In the genomic region with DNA sequence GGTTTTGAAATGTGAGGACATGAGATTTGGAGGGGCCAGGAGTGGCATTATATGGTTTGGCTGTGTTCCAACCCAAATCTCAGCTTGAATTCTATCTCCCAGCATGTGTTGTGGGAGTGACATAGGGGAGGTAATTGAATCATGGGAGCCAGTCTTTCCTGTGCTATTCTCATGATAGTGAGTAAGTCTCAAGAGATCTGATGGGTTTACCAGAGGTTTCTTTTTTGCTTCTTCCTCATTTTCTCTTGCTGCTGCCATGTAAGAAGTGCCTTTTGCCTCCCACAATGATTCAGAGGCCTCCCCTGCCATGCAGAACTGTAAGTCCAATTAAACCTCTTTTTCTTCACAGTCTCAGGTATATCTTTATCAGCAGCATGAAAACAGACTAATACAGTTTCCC, we compare ENCODE assay signal across 20 cellular contexts. TPM values are rescaled to one million over a fixed set of nuclear protein-coding genes. Genes with fewer than 3 reads are reported as not detected.
"Had no signal": no experiment of that assay in that cellular context is flagged by ENCODE, and none has a peak within 500 bp of the region (broad histone marks: within the 10 kb centered on the region; RNA-seq: fewer than 3 reads in every experiment).

No MANE protein-coding gene starts in this region.

RNA-seq across cellular contexts. Expression of gene OR13C9, which starts 8.0 kb away (rescaled TPM):
- total RNA-seq: colonic mucosa; dermis microvascular lymphatic vessel endothelial cell; endodermal cell; esophagus mucosa; esophagus squamous epithelium; gastrocnemius medialis; glomerular endothelial cell; heart right ventricle; kidney epithelial cell; left cardiac atrium; left lung; left ventricle myocardium superior; lower leg skin; lower lobe of right lung; lung microvascular endothelial cell; mesenteric fat pad; mesothelial cell of epicardium; mucosa of descending colon; naive thymus-derived CD4-positive, alpha-beta T cell had no signal
- polyA plus RNA-seq: heart right ventricle; keratinocyte; naive thymus-derived CD4-positive, alpha-beta T cell had no signal

RNA-seq across cellular contexts. Expression of gene OR13C2, which starts 20.5 kb away (rescaled TPM):
- total RNA-seq: colonic mucosa; dermis microvascular lymphatic vessel endothelial cell; endodermal cell; esophagus mucosa; esophagus squamous epithelium; gastrocnemius medialis; glomerular endothelial cell; heart right ventricle; kidney epithelial cell; left cardiac atrium; left lung; left ventricle myocardium superior; lower lobe of right lung; lung microvascular endothelial cell; mesenteric fat pad; mesothelial cell of epicardium; mucosa of descending colon; naive thymus-derived CD4-positive, alpha-beta T cell had no signal
- polyA plus RNA-seq: heart right ventricle; keratinocyte; naive thymus-derived CD4-positive, alpha-beta T cell had no signal

RNA-seq across cellular contexts. Expression of gene OR13C5, which starts 26.8 kb away (rescaled TPM):
- total RNA-seq: colonic mucosa; dermis microvascular lymphatic vessel endothelial cell; endodermal cell; esophagus mucosa; esophagus squamous epithelium; gastrocnemius medialis; glomerular endothelial cell; heart right ventricle; kidney epithelial cell; left cardiac atrium; left lung; left ventricle myocardium superior; lower leg skin; lower lobe of right lung; lung microvascular endothelial cell; mesenteric fat pad; mesothelial cell of epicardium; mucosa of descending colon; naive thymus-derived CD4-positive, alpha-beta T cell had no signal
- polyA plus RNA-seq: heart right ventricle; keratinocyte; naive thymus-derived CD4-positive, alpha-beta T cell had no signal

RNA-seq across cellular contexts. Expression of gene OR13C8, which starts 57.0 kb away (rescaled TPM):
- total RNA-seq: colonic mucosa; dermis microvascular lymphatic vessel endothelial cell; endodermal cell; esophagus mucosa; esophagus squamous epithelium; gastrocnemius medialis; glomerular endothelial cell; heart right ventricle; kidney epithelial cell; left cardiac atrium; left lung; left ventricle myocardium superior; lower leg skin; lower lobe of right lung; lung microvascular endothelial cell; mesenteric fat pad; mesothelial cell of epicardium; mucosa of descending colon; naive thymus-derived CD4-positive, alpha-beta T cell had no signal
- polyA plus RNA-seq: heart right ventricle; keratinocyte; naive thymus-derived CD4-positive, alpha-beta T cell had no signal
